ENCODE assay signal across 16 cellular contexts in the genomic region with DNA sequence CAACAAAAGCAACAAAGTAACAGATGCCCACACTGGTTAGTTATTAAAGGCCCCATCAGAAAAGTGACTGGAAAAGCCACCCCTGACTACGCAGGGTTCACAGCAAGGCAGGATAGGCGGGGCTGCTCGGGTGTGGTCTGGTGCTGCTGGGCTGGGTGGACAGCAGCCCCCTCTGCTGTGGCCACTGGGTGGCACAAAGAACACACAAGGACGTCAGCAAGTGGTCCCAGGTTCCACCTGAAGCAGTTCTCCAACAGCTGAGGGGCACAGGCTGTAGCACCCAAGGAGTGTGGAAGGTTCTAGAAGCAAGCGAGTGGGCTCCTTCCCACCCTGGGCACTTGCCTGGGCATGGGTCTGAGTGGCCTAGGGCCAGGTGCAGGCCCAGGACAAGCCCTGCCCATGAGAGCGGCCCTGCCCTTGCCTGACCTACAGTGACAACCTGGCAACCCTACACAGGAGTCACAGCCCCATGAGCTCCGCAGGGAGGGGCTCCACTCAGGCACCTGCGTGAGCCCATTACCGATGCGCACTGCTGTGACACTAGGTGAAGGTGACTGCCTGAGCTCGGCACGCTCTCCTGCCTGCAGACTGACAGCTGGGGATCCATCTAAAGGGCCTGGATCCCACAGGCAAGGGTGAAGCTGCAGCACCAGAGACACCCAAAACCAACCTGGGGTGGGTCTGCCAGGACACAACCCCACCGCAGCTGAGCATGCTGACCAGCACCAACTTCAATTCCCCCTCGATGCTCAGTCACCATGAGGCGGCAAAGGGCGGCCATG. TPM values are rescaled to one million over a fixed set of nuclear protein-coding genes. Genes with fewer than 3 reads are reported as not detected.
DNase-seq lines count a peak whose midpoint lies in the region; ATAC-seq, FAIRE-seq and TF ChIP-seq lines count a peak whose summit lies in the region.
"Had no signal": no experiment of that assay in that cellular context is flagged by ENCODE, and none has a peak within 500 bp of the region (broad histone marks: within the 10 kb centered on the region; RNA-seq: fewer than 3 reads in every experiment).

No MANE protein-coding gene starts in this region.

- H3K27ac ChIP-seq in SK-N-SH (ENCODE audit: low read depth in 2 of 2, low read length in 1 of 2): no peak overlapping the region; a peak in 1 of 4 replicates
- H3K27ac ChIP-seq in PC-3 (ENCODE audit: low read length): no peak overlapping the region
- no peak overlapping the region for H3K27ac ChIP-seq in trophoblast cell (ENCODE audit: low read depth, low read length)
- H3K27ac ChIP-seq in brain microvascular endothelial cell: no peak overlapping the region
- H3K27ac ChIP-seq: BLaER1 treated with 17β-estradiol and CSF1 and Interleukin-3, amounts not matched to agents 10 nM and 100 nM had no signal

- CTCF ChIA-PET in SK-N-SH (lab: Yijun Ruan, JAX) (interaction anchor here (0.6 kb wide), 1 partner anchor 13 kb away, joined by 3 read pairs; no protein-coding TSS in a partner anchor), PC-3 (lab: Charles Lee) (no interaction called here)

- no peak overlapping the region for H2BK120ac ChIP-seq in trophoblast cell (ENCODE audit: insufficient read depth, low read length, poor library complexity)

- H3F3A ChIP-seq in SK-N-SH (replicated peaks; ENCODE audit: insufficient read depth) (peaks cover 5% of the 10 kb centered on the region), PC-3 (ENCODE audit: low read length, unreplicated experiment) (no peaks in the 10 kb centered on the region)

- H3K4me3 ChIP-seq in SK-N-SH (ENCODE audit: low read depth in 2 of 2, low read length in 1 of 2) (no peak overlapping the region), PC-3 (ENCODE audit: low read length) (no peak overlapping the region), trophoblast cell (ENCODE audit: low read depth, low read length) (no peak overlapping the region), brain microvascular endothelial cell (ENCODE audit: low read depth, low read length) (no peak overlapping the region)
- H3K4me3 ChIP-seq: BLaER1 treated with 17β-estradiol and CSF1 and Interleukin-3, amounts not matched to agents 10 nM and 100 nM; GM23338 had no signal

- no peak for TF ChIP-seq POLR2A in GM12892 (IDR thresholded peaks at IDR 0.05; ENCODE audit: low read depth, low read length)

- H4K20me1 ChIP-seq in SK-N-SH (ENCODE audit: insufficient read depth) (peaks cover 34% of the 10 kb centered on the region), PC-3 (ENCODE audit: low read length) (peaks cover 25% of the 10 kb centered on the region)

- intact Hi-C loops in PC-3 (cut with micrococcal nuclease) (no loop called here), left colon (cut with DNase I, micrococcal nuclease) (no loop called here)

- H3K9ac ChIP-seq in SK-N-SH: no peak overlapping the region
- no peak overlapping the region for H3K9ac ChIP-seq in PC-3 (ENCODE audit: low read length)
- no peak overlapping the region for H3K9ac ChIP-seq in trophoblast cell (ENCODE audit: low read length)
- H3K9ac ChIP-seq: BLaER1 treated with 17β-estradiol and CSF1 and Interleukin-3, amounts not matched to agents 10 nM and 100 nM had no signal

- no peak overlapping the region for H2AK5ac ChIP-seq in trophoblast cell (ENCODE audit: low read length)

- H3K36me3 ChIP-seq in SK-N-SH (replicated peaks in 1 of 2; ENCODE audit: control insufficient read depth in 1 of 2, insufficient read depth in 2 of 2, low read length in 1 of 2) (peaks cover 66 to 76% of the 10 kb centered on the region in 2 experiments), PC-3 (ENCODE audit: low read depth, low read length) (peaks cover 88% of the 10 kb centered on the region), trophoblast cell (ENCODE audit: control insufficient read depth in 1 of 2, insufficient read depth in 2 of 2, low read length in 2 of 2) (peaks cover 71 to 82% of the 10 kb centered on the region in 2 experiments), brain microvascular endothelial cell (replicated peaks) (peaks cover 78% of the 10 kb centered on the region)

- peak overlapping the region; percentile 7 for H3K4ac ChIP-seq in trophoblast cell (ENCODE audit: low read depth, low read length)

- H3K14ac ChIP-seq in trophoblast cell (ENCODE audit: low read length): no peak overlapping the region

- DNase-seq in SK-N-SH (peak; percentile 28), PC-3 (no peak), left colon (no peak), trophoblast cell (no peak), SW 1271 (lab: John Stamatoyannopoulos, UW) (no peak), brain microvascular endothelial cell (no peak), GM12892 (ENCODE audit: insufficient read length) (no peak)
- DNase-seq: GF-D8, HFFc6, Kasumi-1, NCI-H1105 treated with DMSO at 0.1 percent for 48 hours, NCI-H187, NCI-H524 had no signal

- no peak overlapping the region for H2BK12ac ChIP-seq in trophoblast cell (ENCODE audit: low read length)

- TF ChIP-seq EP300 in SK-N-SH (IDR thresholded peaks at IDR 0.05; ENCODE audit: borderline replicate concordance in 1 of 2, low read depth in 1 of 2, low read length in 1 of 2): no peak

- no peak overlapping the region for H2BK5ac ChIP-seq in trophoblast cell (ENCODE audit: low read depth, low read length, poor library complexity)

- FAIRE-seq in GM12892 (lab: Jason Lieb, UNC): no peak

- 89% methylated on average over 4 of the region's 16 CpGs for WGBS in SK-N-SH (ENCODE audit: low lambda C conversion rate)
- WGBS in trophoblast cell (ENCODE audit: extremely low coverage, insufficient coverage, insufficient read length): no CpG with 5 or more reads among the region's 16 CpGs

- ATAC-seq in SK-N-SH treated with all-trans-retinoic acid at 6 μM for 48 hours: no peak
- peak; percentile 27; the same call in 1 of the 2 replicates for ATAC-seq in PC-3
- ATAC-seq in left colon: peak; percentile 27
- ATAC-seq: GM23338 had no signal

- H3K4me1 ChIP-seq in SK-N-SH (ENCODE audit: control insufficient read depth in 1 of 2, insufficient read depth in 2 of 2, low read depth in 1 of 2, low read length in 1 of 2) (no peaks in the 10 kb centered on the region), PC-3 (ENCODE audit: insufficient read depth, low read length) (no peaks in the 10 kb centered on the region), trophoblast cell (ENCODE audit: control insufficient read depth in 1 of 2, insufficient read depth in 2 of 2, low read length in 2 of 2) (no peaks in the 10 kb centered on the region)
- H3K4me1 ChIP-seq: BLaER1 treated with 17β-estradiol and CSF1 and Interleukin-3, amounts not matched to agents 10 nM and 100 nM had no signal

- BruUV-seq in PC-3 (replicated peaks; lab: Mats Ljungman, UMichigan): no TSS peak

- no peak for TF ChIP-seq RAD21 in SK-N-SH (IDR thresholded peaks at IDR 0.05; ENCODE audit: low read length)

- H3K79me1 ChIP-seq in trophoblast cell (ENCODE audit: low read length): no peaks in the 10 kb centered on the region

- H3K79me2 ChIP-seq in SK-N-SH (ENCODE audit: insufficient read depth) (peaks cover 80% of the 10 kb centered on the region), PC-3 (ENCODE audit: low read length) (peaks cover 87% of the 10 kb centered on the region), trophoblast cell (ENCODE audit: control insufficient read depth, insufficient read depth, low read length, poor library complexity) (no peaks in the 10 kb centered on the region)

- H4K91ac ChIP-seq in trophoblast cell (ENCODE audit: low read depth, low read length): no peak overlapping the region

- POLR2A ChIA-PET in SK-N-SH (lab: Yijun Ruan, JAX) (no interaction called here), PC-3 (lab: Charles Lee; ENCODE audit: unreplicated experiment) (interaction anchor here (0.6 kb wide), 1 partner anchor 411 kb away, joined by 4 read pairs; no protein-coding TSS in a partner anchor)

- no peaks in the 10 kb centered on the region for H3K27me3 ChIP-seq in SK-N-SH (ENCODE audit: insufficient read depth)
- no peaks in the 10 kb centered on the region for H3K27me3 ChIP-seq in PC-3 (ENCODE audit: low read length)
- no peaks in the 10 kb centered on the region for H3K27me3 ChIP-seq in trophoblast cell (ENCODE audit: insufficient read depth, low read length)
- H3K27me3 ChIP-seq in brain microvascular endothelial cell (replicated peaks): no peaks in the 10 kb centered on the region
- H3K27me3 ChIP-seq: BLaER1 treated with 17β-estradiol and CSF1 and Interleukin-3, amounts not matched to agents 10 nM and 100 nM had no signal

- TF ChIP-seq CTCF in SK-N-SH (IDR thresholded peaks at IDR 0.05) (no peak), PC-3 (conservative IDR thresholded peaks at IDR 0.05; ENCODE audit: low read depth, low read length) (no peak), brain microvascular endothelial cell (IDR thresholded peaks at IDR 0.05; ENCODE audit: low read depth, low read length, missing control alignments) (no peak)

- in situ Hi-C loops in brain microvascular endothelial cell (cut with HindIII; ENCODE audit: low pct_ligation_motif_present, low sequenced_read_pairs): no loop called here

- no peak overlapping the region for H4K8ac ChIP-seq in trophoblast cell (ENCODE audit: low read depth, low read length)

- no peaks in the 10 kb centered on the region for H3K9me3 ChIP-seq in SK-N-SH
- H3K9me3 ChIP-seq in PC-3 (ENCODE audit: low read length): no peaks in the 10 kb centered on the region
- no peaks in the 10 kb centered on the region for H3K9me3 ChIP-seq in trophoblast cell (ENCODE audit: insufficient read depth, low read depth, low read length)

- H4K12ac ChIP-seq in trophoblast cell (ENCODE audit: low read depth, low read length): peak overlapping the region; percentile 10

- H3K4me2 ChIP-seq in SK-N-SH (no peak overlapping the region), PC-3 (ENCODE audit: low read length) (no peak overlapping the region), trophoblast cell (ENCODE audit: low read length) (no peak overlapping the region)
- H3K4me2 ChIP-seq: BLaER1 treated with 17β-estradiol and CSF1 and Interleukin-3, amounts not matched to agents 10 nM and 100 nM; GM23338 had no signal

- H3K18ac ChIP-seq in trophoblast cell (ENCODE audit: low read length): no peak overlapping the region

- H2AFZ ChIP-seq in SK-N-SH (ENCODE audit: low read depth) (no peak overlapping the region), PC-3 (ENCODE audit: low read length) (no peak overlapping the region), trophoblast cell (ENCODE audit: insufficient read depth, low read length, poor library complexity) (no peak overlapping the region)
- H2AFZ ChIP-seq: GM23338 had no signal

- H3K9me2 ChIP-seq in SK-N-SH (no peaks in the 10 kb centered on the region), PC-3 (replicated peaks; ENCODE audit: low read length) (no peaks in the 10 kb centered on the region)

- no peak overlapping the region for H3K23ac ChIP-seq in trophoblast cell (ENCODE audit: low read length)

RNA-seq across cellular contexts. Expression of a gene that starts 8.1 kb away (rescaled TPM):
- polyA plus RNA-seq in SK-N-SH (2012; rRNA removed): 17.5 and 19.5 TPM in 2 replicates
- polyA plus RNA-seq in SK-N-SH (2012; cell fraction: cytosol; rRNA removed): 14.2 and 14.8 TPM in 2 replicates
- 67.3 and 75.1 TPM in 2 replicates for polyA plus RNA-seq in SK-N-SH (2012; cell fraction: nucleus; rRNA removed)
- total RNA-seq in PC-3 (2014; rRNA removed) (50.4 and 64.7 TPM in 2 replicates), left colon (10 to 100 TPM; 27.6 to 42.9 TPM)
- 22.7 and 23.8 TPM in 2 replicates for polyA plus RNA-seq in trophoblast cell (2013)
- 26.8 TPM for polyA plus RNA-seq in GM12892 (2012; ENCODE audit: missing spikeins)

RNA-seq across cellular contexts. Expression of a gene that starts 8.1 kb away (rescaled TPM):
- 21.2 and 24.1 TPM in 2 replicates for polyA plus RNA-seq in SK-N-SH (2012; rRNA removed)
- polyA plus RNA-seq in SK-N-SH (2012; cell fraction: cytosol; rRNA removed): 22.3 and 22.7 TPM in 2 replicates
- polyA plus RNA-seq in SK-N-SH (2012; cell fraction: nucleus; rRNA removed): 20.1 and 28.8 TPM in 2 replicates
- total RNA-seq in PC-3 (2014; rRNA removed): 56.4 and 69.0 TPM in 2 replicates
- 1 to 10 TPM; 2.1 to 4.3 TPM for total RNA-seq in left colon
- polyA plus RNA-seq in trophoblast cell (2013): 21.5 and 22.0 TPM in 2 replicates
- polyA plus RNA-seq in GM12892 (2012; ENCODE audit: missing spikeins): 16.0 TPM

RNA-seq across cellular contexts. Expression of a gene that starts 33.8 kb away (rescaled TPM):
- 0.65 and 0.76 TPM in 2 replicates for polyA plus RNA-seq in SK-N-SH (2012; rRNA removed)
- polyA plus RNA-seq in SK-N-SH (2012; cell fraction: cytosol; rRNA removed): 0.13 and 0.39 TPM in 2 replicates
- polyA plus RNA-seq in SK-N-SH (2012; cell fraction: nucleus; rRNA removed): 7.1 and 7.4 TPM in 2 replicates
- total RNA-seq in PC-3 (2014; rRNA removed): 21.5 and 26.0 TPM in 2 replicates
- 10 to 100 TPM in 1 of 2 donors, 1 to 10 TPM in 1; 2.7 to 27.8 TPM for total RNA-seq in left colon
- 5.3 and 5.4 TPM in 2 replicates for polyA plus RNA-seq in trophoblast cell (2013)
- polyA plus RNA-seq in GM12892 (2012; ENCODE audit: missing spikeins): 2.6 TPM

Comparison
In these comparisons a context has a peak if more than half of its experiments do, and no peak if none do; other contexts are left out.
1. RNA of a gene that starts 8.1 kb away (total RNA-seq): 56.4 to 69.0 TPM in PC-3; 2.1 to 4.3 TPM in left colon; every median in the first group is over 10 times any median in the second.